Comparison of ENCODE assay signal across 8 cellular contexts in the genomic region with DNA sequence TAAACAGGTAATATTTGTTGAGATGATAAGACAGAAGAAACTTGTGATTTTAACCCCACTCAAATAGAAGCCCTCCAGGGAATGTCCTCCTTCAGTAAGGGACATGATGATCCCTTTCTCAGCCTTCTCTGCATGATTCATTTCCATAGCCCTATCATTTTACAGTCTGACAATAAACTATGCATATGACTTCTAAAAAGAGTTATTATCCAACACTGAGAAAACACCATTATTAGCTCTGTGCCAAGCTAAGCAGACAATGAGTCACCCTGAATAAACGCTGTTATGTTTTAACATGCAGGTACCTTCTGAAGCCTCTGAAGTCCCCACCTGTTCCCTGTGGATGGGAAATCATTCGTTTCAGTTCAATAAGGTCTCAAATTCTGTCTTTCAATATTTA. TPM values are rescaled to one million over a fixed set of nuclear protein-coding genes. Genes with fewer than 3 reads are reported as not detected.
A peak's percentile ranks its signal among the peaks of the same experiment; 100 is the strongest.
DNase-seq lines count a peak whose midpoint lies in the region; ATAC-seq and TF ChIP-seq lines count a peak whose summit lies in the region.

No MANE protein-coding gene starts in this region.

- peaks cover 12% of the 10 kb centered on the region for H3K79me2 ChIP-seq in mammary epithelial cell (ENCODE audit: insufficient read depth, low read length)

- dilution Hi-C loops in mammary epithelial cell (cut with HindIII; ENCODE audit: low sequenced_read_pairs): no loop called here

- peak overlapping the region; percentile 87 for H3K4me2 ChIP-seq in mammary epithelial cell (ENCODE audit: insufficient read depth, low read depth, low read length)

- no peak for TF ChIP-seq CTCF in mammary epithelial cell (conservative IDR thresholded peaks at IDR 0.05 in 1 of 2, IDR thresholded peaks at IDR 0.05 in 1 of 2; ENCODE audit: extremely low read depth in 1 of 2, insufficient read depth in 1 of 2, low read depth in 1 of 2, low read length in 2 of 2)
- TF ChIP-seq CTCF in nephron (IDR thresholded peaks at IDR 0.05; ENCODE audit: unreplicated experiment in 3 of 3): no peak

- no TSS peak for BruUV-seq in mammary epithelial cell (replicated peaks; lab: Mats Ljungman, UMichigan)

- CTCF ChIA-PET in mammary epithelial cell (lab: Charles Lee; ENCODE audit: low non-redundant PET): no interaction called here

- in situ Hi-C loops in mammary epithelial cell (cut with MboI; ENCODE audit: low sequenced_read_pairs in 2 of 2): loop anchor here in 1 of 2 donors (10.0 kb wide), 1 partner anchor 46 kb away; no protein-coding TSS in a partner anchor

- ATAC-seq in GM19023 (IDR thresholded peaks at IDR 0.05; ENCODE audit: unreplicated experiment) (no peak), HG03039 (IDR thresholded peaks at IDR 0.05; ENCODE audit: unreplicated experiment) (no peak), GM18498 (IDR thresholded peaks at IDR 0.05; ENCODE audit: unreplicated experiment) (no peak)

- DNase-seq in DMS153 (lab: John Stamatoyannopoulos, UW): peak; percentile 85
- peak; percentile 86 to 89 for DNase-seq in NCI-H1930 (lab: John Stamatoyannopoulos, UW)
- DNase-seq in mammary epithelial cell: peak; percentile 93
- DNase-seq in CD1c-positive myeloid dendritic cell (ENCODE audit: extremely low spot score): no peak

- H3K4me1 Mint-ChIP-seq in nephron: peaks cover 37% of the 10 kb centered on the region

- H3K27me3 Mint-ChIP-seq in nephron (ENCODE audit: low read depth): no peaks in the 10 kb centered on the region

- peaks cover 35% of the 10 kb centered on the region for H3K36me3 Mint-ChIP-seq in nephron (ENCODE audit: low read depth)

- H3K9ac ChIP-seq in mammary epithelial cell (ENCODE audit: insufficient read depth, low read length): no peak overlapping the region

- intact Hi-C loops in mammary epithelial cell (cut with micrococcal nuclease): loop anchor here (1.0 to 2.0 kb wide), 2 partner anchors 36 to 55 kb away; a partner anchor contains a TSS

- H3K27ac ChIP-seq in mammary epithelial cell (ENCODE audit: insufficient read depth, low read depth, low read length): peak overlapping the region; percentile 86

- H3K27ac Mint-ChIP-seq in nephron: peak overlapping the region; percentile 91 to 97 (median 95)

- H3K9me3 Mint-ChIP-seq in nephron: peaks cover 5% of the 10 kb centered on the region

- peaks cover 42% of the 10 kb centered on the region for H3K4me1 ChIP-seq in mammary epithelial cell (ENCODE audit: insufficient read depth, low read length)

- H3K4me3 ChIP-seq in mammary epithelial cell (replicated peaks in 1 of 3; ENCODE audit: insufficient read depth in 1 of 3, low read depth in 2 of 3, low read length in 3 of 3): peak overlapping the region; percentile 18 to 25 (median 22)

- H4K20me1 ChIP-seq in mammary epithelial cell (ENCODE audit: insufficient read depth, low read length): no peaks in the 10 kb centered on the region

- H3K27me3 ChIP-seq in mammary epithelial cell (ENCODE audit: insufficient read depth, low read length): no peaks in the 10 kb centered on the region

- 0% methylated on average over 2 of the region's 2 CpGs for WGBS in mammary epithelial cell (ENCODE audit: low coverage, missing lambda C conversion rate)

- no peaks in the 10 kb centered on the region for H3K9me3 ChIP-seq in mammary epithelial cell (replicated peaks; ENCODE audit: insufficient read depth, low read length)

- peaks cover 4% of the 10 kb centered on the region for H3K36me3 ChIP-seq in mammary epithelial cell (ENCODE audit: insufficient read depth, low read length)

- peak overlapping the region; percentile 54 for H2AFZ ChIP-seq in mammary epithelial cell (ENCODE audit: low read depth, low read length)

- peak overlapping the region in 1 of 3 experiments; percentile 21 for H3K4me3 Mint-ChIP-seq in nephron

RNA-seq across cellular contexts. Expression of a gene that starts 54.7 kb away (rescaled TPM):
- total RNA-seq in mammary epithelial cell: 10 to 100 TPM; 38.8 to 42.9 TPM
- 25.9 TPM for polyA plus RNA-seq in mammary epithelial cell
- 65.9 TPM for polyA minus RNA-seq in mammary epithelial cell
